In genomic region chr5:150422075-150422474, GRCh38 we compare ENCODE assay signal across 1 cellular context.
TF ChIP-seq lines count a peak whose summit lies in the region.

No MANE protein-coding gene starts in this region.

TF ChIP-seq in H1, 55 proteins besides CTCF, POLR2A, EP300 and RAD21:
- TF ChIP-seq, protein P1, sequence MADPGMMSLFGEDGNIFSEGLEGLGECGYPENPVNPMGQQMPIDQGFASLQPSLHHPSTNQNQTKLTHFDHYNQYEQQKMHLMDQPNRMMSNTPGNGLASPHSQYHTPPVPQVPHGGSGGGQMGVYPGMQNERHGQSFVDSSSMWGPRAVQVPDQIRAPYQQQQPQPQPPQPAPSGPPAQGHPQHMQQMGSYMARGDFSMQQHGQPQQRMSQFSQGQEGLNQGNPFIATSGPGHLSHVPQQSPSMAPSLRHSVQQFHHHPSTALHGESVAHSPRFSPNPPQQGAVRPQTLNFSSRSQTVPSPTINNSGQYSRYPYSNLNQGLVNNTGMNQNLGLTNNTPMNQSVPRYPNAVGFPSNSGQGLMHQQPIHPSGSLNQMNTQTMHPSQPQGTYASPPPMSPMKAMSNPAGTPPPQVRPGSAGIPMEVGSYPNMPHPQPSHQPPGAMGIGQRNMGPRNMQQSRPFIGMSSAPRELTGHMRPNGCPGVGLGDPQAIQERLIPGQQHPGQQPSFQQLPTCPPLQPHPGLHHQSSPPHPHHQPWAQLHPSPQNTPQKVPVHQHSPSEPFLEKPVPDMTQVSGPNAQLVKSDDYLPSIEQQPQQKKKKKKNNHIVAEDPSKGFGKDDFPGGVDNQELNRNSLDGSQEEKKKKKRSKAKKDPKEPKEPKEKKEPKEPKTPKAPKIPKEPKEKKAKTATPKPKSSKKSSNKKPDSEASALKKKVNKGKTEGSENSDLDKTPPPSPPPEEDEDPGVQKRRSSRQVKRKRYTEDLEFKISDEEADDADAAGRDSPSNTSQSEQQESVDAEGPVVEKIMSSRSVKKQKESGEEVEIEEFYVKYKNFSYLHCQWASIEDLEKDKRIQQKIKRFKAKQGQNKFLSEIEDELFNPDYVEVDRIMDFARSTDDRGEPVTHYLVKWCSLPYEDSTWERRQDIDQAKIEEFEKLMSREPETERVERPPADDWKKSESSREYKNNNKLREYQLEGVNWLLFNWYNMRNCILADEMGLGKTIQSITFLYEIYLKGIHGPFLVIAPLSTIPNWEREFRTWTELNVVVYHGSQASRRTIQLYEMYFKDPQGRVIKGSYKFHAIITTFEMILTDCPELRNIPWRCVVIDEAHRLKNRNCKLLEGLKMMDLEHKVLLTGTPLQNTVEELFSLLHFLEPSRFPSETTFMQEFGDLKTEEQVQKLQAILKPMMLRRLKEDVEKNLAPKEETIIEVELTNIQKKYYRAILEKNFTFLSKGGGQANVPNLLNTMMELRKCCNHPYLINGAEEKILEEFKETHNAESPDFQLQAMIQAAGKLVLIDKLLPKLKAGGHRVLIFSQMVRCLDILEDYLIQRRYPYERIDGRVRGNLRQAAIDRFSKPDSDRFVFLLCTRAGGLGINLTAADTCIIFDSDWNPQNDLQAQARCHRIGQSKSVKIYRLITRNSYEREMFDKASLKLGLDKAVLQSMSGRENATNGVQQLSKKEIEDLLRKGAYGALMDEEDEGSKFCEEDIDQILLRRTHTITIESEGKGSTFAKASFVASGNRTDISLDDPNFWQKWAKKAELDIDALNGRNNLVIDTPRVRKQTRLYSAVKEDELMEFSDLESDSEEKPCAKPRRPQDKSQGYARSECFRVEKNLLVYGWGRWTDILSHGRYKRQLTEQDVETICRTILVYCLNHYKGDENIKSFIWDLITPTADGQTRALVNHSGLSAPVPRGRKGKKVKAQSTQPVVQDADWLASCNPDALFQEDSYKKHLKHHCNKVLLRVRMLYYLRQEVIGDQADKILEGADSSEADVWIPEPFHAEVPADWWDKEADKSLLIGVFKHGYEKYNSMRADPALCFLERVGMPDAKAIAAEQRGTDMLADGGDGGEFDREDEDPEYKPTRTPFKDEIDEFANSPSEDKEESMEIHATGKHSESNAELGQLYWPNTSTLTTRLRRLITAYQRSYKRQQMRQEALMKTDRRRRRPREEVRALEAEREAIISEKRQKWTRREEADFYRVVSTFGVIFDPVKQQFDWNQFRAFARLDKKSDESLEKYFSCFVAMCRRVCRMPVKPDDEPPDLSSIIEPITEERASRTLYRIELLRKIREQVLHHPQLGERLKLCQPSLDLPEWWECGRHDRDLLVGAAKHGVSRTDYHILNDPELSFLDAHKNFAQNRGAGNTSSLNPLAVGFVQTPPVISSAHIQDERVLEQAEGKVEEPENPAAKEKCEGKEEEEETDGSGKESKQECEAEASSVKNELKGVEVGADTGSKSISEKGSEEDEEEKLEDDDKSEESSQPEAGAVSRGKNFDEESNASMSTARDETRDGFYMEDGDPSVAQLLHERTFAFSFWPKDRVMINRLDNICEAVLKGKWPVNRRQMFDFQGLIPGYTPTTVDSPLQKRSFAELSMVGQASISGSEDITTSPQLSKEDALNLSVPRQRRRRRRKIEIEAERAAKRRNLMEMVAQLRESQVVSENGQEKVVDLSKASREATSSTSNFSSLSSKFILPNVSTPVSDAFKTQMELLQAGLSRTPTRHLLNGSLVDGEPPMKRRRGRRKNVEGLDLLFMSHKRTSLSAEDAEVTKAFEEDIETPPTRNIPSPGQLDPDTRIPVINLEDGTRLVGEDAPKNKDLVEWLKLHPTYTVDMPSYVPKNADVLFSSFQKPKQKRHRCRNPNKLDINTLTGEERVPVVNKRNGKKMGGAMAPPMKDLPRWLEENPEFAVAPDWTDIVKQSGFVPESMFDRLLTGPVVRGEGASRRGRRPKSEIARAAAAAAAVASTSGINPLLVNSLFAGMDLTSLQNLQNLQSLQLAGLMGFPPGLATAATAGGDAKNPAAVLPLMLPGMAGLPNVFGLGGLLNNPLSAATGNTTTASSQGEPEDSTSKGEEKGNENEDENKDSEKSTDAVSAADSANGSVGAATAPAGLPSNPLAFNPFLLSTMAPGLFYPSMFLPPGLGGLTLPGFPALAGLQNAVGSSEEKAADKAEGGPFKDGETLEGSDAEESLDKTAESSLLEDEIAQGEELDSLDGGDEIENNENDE (IDR thresholded peaks at IDR 0.05; ENCODE audit: insufficient replicate concordance, low read length): no peak
- TF ChIP-seq TAF1 (IDR thresholded peaks at IDR 0.05; ENCODE audit: low read depth, low read length) (no peak), SRF (IDR thresholded peaks at IDR 0.05; ENCODE audit: low read depth, low read length) (no peak)
